In genomic region chr2:127275356-127275755, GRCh38 we compare ENCODE assay signal across 16 cellular contexts. TPM values are rescaled to one million over a fixed set of nuclear protein-coding genes. Genes with fewer than 3 reads are reported as not detected.
DNase-seq lines count a peak whose midpoint lies in the region; ATAC-seq and TF ChIP-seq lines count a peak whose summit lies in the region.
"Had no signal": no experiment of that assay in that cellular context is flagged by ENCODE, and none has a peak within 500 bp of the region (broad histone marks: within the 10 kb centered on the region; RNA-seq: fewer than 3 reads in every experiment).

No MANE protein-coding gene starts in this region.

- H3K27ac ChIP-seq in SJCRH30 = no peak overlapping the region

- no peak overlapping the region for H3K4me3 ChIP-seq in SJCRH30
- H3K4me3 ChIP-seq: GM12878 had no signal

- H3K36me3 ChIP-seq in SJCRH30 = peaks cover 76% of the 10 kb centered on the region

- ATAC-seq in activated CD8-positive, alpha-beta T cell treated with anti-CD3 and anti-CD28 coated beads for 36 hours = no peak
- ATAC-seq in activated CD8-positive, alpha-beta T cell treated with anti-CD3 and anti-CD28 coated beads, Interleukin-2, amount 10 ng/mL, durations not matched to agents 7 days and 5 days = no peak
- no peak for ATAC-seq in T-helper 17 cell
- no peak for ATAC-seq in effector memory CD8-positive, alpha-beta T cell (replicated peaks)
- ATAC-seq: GM12878 had no signal

- H3K4me3 Mint-ChIP-seq in activated CD8-positive, alpha-beta T cell treated with anti-CD3 and anti-CD28 coated beads for 36 hours = no peak overlapping the region
- no peak overlapping the region for H3K4me3 Mint-ChIP-seq in activated CD8-positive, alpha-beta T cell treated with anti-CD3 and anti-CD28 coated beads, Interleukin-2, amount 10 ng/mL, durations not matched to agents 7 days and 5 days
- no peak overlapping the region for H3K4me3 Mint-ChIP-seq in T-helper 17 cell
- no peak overlapping the region for H3K4me3 Mint-ChIP-seq in effector memory CD8-positive, alpha-beta T cell

- POLR2A ChIA-PET in activated CD8-positive, alpha-beta T cell treated with anti-CD3 and anti-CD28 coated beads for 36 hours (lab: Charles Lee) = interaction anchor here (0.6 kb wide), 1 partner anchor 9 kb away, joined by 4 read pairs; no protein-coding TSS in a partner anchor
- POLR2A ChIA-PET in activated CD8-positive, alpha-beta T cell treated with anti-CD3 and anti-CD28 coated beads, Interleukin-2, amount 10 ng/mL, durations not matched to agents 7 days and 5 days (lab: Charles Lee) = interaction anchor here (0.6 kb wide), 1 partner anchor 129 kb away, joined by 3 read pairs; no protein-coding TSS in a partner anchor

- H3K27me3 Mint-ChIP-seq in activated CD8-positive, alpha-beta T cell treated with anti-CD3 and anti-CD28 coated beads for 36 hours = no peaks in the 10 kb centered on the region
- no peaks in the 10 kb centered on the region for H3K27me3 Mint-ChIP-seq in activated CD8-positive, alpha-beta T cell treated with anti-CD3 and anti-CD28 coated beads, Interleukin-2, amount 10 ng/mL, durations not matched to agents 7 days and 5 days (ENCODE audit: low read depth)
- no peaks in the 10 kb centered on the region for H3K27me3 Mint-ChIP-seq in T-helper 17 cell
- H3K27me3 Mint-ChIP-seq in effector memory CD8-positive, alpha-beta T cell = no peaks in the 10 kb centered on the region

- H3K4me1 Mint-ChIP-seq in activated CD8-positive, alpha-beta T cell treated with anti-CD3 and anti-CD28 coated beads for 36 hours (ENCODE audit: low read depth) = peaks cover 10% of the 10 kb centered on the region
- H3K4me1 Mint-ChIP-seq in activated CD8-positive, alpha-beta T cell treated with anti-CD3 and anti-CD28 coated beads, Interleukin-2, amount 10 ng/mL, durations not matched to agents 7 days and 5 days (ENCODE audit: low read depth) = peaks cover 2% of the 10 kb centered on the region
- peaks cover 9% of the 10 kb centered on the region for H3K4me1 Mint-ChIP-seq in T-helper 17 cell
- H3K4me1 Mint-ChIP-seq in effector memory CD8-positive, alpha-beta T cell (ENCODE audit: low read depth in 2 of 2) = peaks cover 0 to 4% of the 10 kb centered on the region in 2 donors

- intact Hi-C loops in activated CD8-positive, alpha-beta T cell treated with anti-CD3 and anti-CD28 coated beads for 36 hours (cut with micrococcal nuclease) = no loop called here
- intact Hi-C loops in posterior cingulate gyrus (cut with DNase I) = loop anchor here (5.0 to 10.0 kb wide), 2 partner anchors 101 to 188 kb away; no protein-coding TSS in a partner anchor

- CTCF ChIA-PET in activated CD8-positive, alpha-beta T cell treated with anti-CD3 and anti-CD28 coated beads for 36 hours (lab: Charles Lee) = no interaction called here
- CTCF ChIA-PET in activated CD8-positive, alpha-beta T cell treated with anti-CD3 and anti-CD28 coated beads, Interleukin-2, amount 10 ng/mL, durations not matched to agents 7 days and 5 days (lab: Charles Lee) = no interaction called here

- H3K27ac Mint-ChIP-seq in activated CD8-positive, alpha-beta T cell treated with anti-CD3 and anti-CD28 coated beads for 36 hours = peak overlapping the region; percentile 3
- no peak overlapping the region for H3K27ac Mint-ChIP-seq in activated CD8-positive, alpha-beta T cell treated with anti-CD3 and anti-CD28 coated beads, Interleukin-2, amount 10 ng/mL, durations not matched to agents 7 days and 5 days
- peak overlapping the region; percentile 49 for H3K27ac Mint-ChIP-seq in T-helper 17 cell
- peak overlapping the region; percentile 8 to 23 for H3K27ac Mint-ChIP-seq in effector memory CD8-positive, alpha-beta T cell

- no peaks in the 10 kb centered on the region for H3K4me1 ChIP-seq in SJCRH30

- no peak for DNase-seq in activated CD8-positive, alpha-beta T cell treated with anti-CD3 and anti-CD28 coated beads for 36 hours
- DNase-seq in activated CD8-positive, alpha-beta T cell treated with anti-CD3 and anti-CD28 coated beads, Interleukin-2, amount 10 ng/mL, durations not matched to agents 7 days and 5 days = no peak
- no peak for DNase-seq in T-helper 17 cell
- no peak for DNase-seq in effector memory CD8-positive, alpha-beta T cell
- DNase-seq in posterior cingulate gyrus = peak in 8 of 10 donors; percentile 17 to 92 (median 50)
- no peak for DNase-seq in NK-92 treated with Interleukin-12 subunit alpha and Interleukin-12 subunit beta, amount 100 ng/mL, for 24 hours (lab: John Stamatoyannopoulos, UW)
- no peak for DNase-seq in GF-D8 (lab: John Stamatoyannopoulos, UW)
- no peak for DNase-seq in SJCRH30
- DNase-seq: DMS53, H7, KBM-7, NCI-H146, NCI-H446, NCI-H748 treated with DMSO at 0.1 percent for 48 hours had no signal

- no peak for TF ChIP-seq CTCF in activated CD8-positive, alpha-beta T cell treated with anti-CD3 and anti-CD28 coated beads for 36 hours (IDR thresholded peaks at IDR 0.05)

- peaks cover 62% of the 10 kb centered on the region for H3K36me3 Mint-ChIP-seq in activated CD8-positive, alpha-beta T cell treated with anti-CD3 and anti-CD28 coated beads for 36 hours (ENCODE audit: low read depth)
- H3K36me3 Mint-ChIP-seq in activated CD8-positive, alpha-beta T cell treated with anti-CD3 and anti-CD28 coated beads, Interleukin-2, amount 10 ng/mL, durations not matched to agents 7 days and 5 days (ENCODE audit: low read depth) = peaks cover 71% of the 10 kb centered on the region
- H3K36me3 Mint-ChIP-seq in T-helper 17 cell (ENCODE audit: low read depth) = peaks cover 16% of the 10 kb centered on the region
- H3K36me3 Mint-ChIP-seq in effector memory CD8-positive, alpha-beta T cell (ENCODE audit: insufficient read depth) = peaks cover 75% of the 10 kb centered on the region

- H3K9me3 Mint-ChIP-seq in activated CD8-positive, alpha-beta T cell treated with anti-CD3 and anti-CD28 coated beads for 36 hours = no peaks in the 10 kb centered on the region
- no peaks in the 10 kb centered on the region for H3K9me3 Mint-ChIP-seq in activated CD8-positive, alpha-beta T cell treated with anti-CD3 and anti-CD28 coated beads, Interleukin-2, amount 10 ng/mL, durations not matched to agents 7 days and 5 days (ENCODE audit: insufficient read depth)
- no peaks in the 10 kb centered on the region for H3K9me3 Mint-ChIP-seq in effector memory CD8-positive, alpha-beta T cell
- H3K9me3 Mint-ChIP-seq: CD14-positive monocyte had no signal

- H3K27me3 ChIP-seq in SJCRH30 = no peaks in the 10 kb centered on the region

- H3K9me3 ChIP-seq in T-helper 17 cell (ENCODE audit: control insufficient read depth, low read length, poor library complexity, severe bottlenecking) (no peaks in the 10 kb centered on the region), SJCRH30 (replicated peaks) (no peaks in the 10 kb centered on the region)

RNA-seq across cellular contexts. Expression of gene ERCC3, which starts 18.6 kb away (rescaled TPM):
- 10 to 100 TPM; 43.7 to 43.9 TPM for total RNA-seq in activated CD8-positive, alpha-beta T cell treated with anti-CD3 and anti-CD28 coated beads for 36 hours
- 10 to 100 TPM; 59.4 to 61.7 TPM for total RNA-seq in activated CD8-positive, alpha-beta T cell treated with anti-CD3 and anti-CD28 coated beads, Interleukin-2, amount 10 ng/mL, durations not matched to agents 7 days and 5 days
- 10 to 100 TPM; 33.5 to 43.5 TPM for total RNA-seq in T-helper 17 cell
- total RNA-seq in SJCRH30 (2014; rRNA removed; shearing (Covaris generic)) = 43.0 and 46.9 TPM in 2 replicates

RNA-seq across cellular contexts. Expression of gene CYP27C1, which starts 55.3 kb away (rescaled TPM):
- not detected for total RNA-seq in activated CD8-positive, alpha-beta T cell treated with anti-CD3 and anti-CD28 coated beads for 36 hours
- not detected for total RNA-seq in activated CD8-positive, alpha-beta T cell treated with anti-CD3 and anti-CD28 coated beads, Interleukin-2, amount 10 ng/mL, durations not matched to agents 7 days and 5 days
- total RNA-seq in T-helper 17 cell = not detected
- 0.30 and 0.35 TPM in 2 replicates for total RNA-seq in SJCRH30 (2014; rRNA removed; shearing (Covaris generic))
- total RNA-seq: GM12878 had no signal

Comparison
In these comparisons a context has a peak if more than half of its experiments do, and no peak if none do; other contexts are left out.
1. DNase-seq: peak in posterior cingulate gyrus (8 of 10); none in activated CD8-positive, alpha-beta T cell treated with anti-CD3 and anti-CD28 coated beads for 36 hours (single experiment), activated CD8-positive, alpha-beta T cell treated with anti-CD3 and anti-CD28 coated beads, Interleukin-2, amount 10 ng/mL, durations not matched to agents 7 days and 5 days (single experiment), T-helper 17 cell (0 of 3), effector memory CD8-positive, alpha-beta T cell (0 of 3), NK-92 treated with Interleukin-12 subunit alpha and Interleukin-12 subunit beta, amount 100 ng/mL, for 24 hours (single experiment), GF-D8 (single experiment) and SJCRH30 (0 of 2).